ENCODE assay signal across 8 cellular contexts in genomic region chr3:119681279-119681678, GRCh38. TPM values are rescaled to one million over a fixed set of nuclear protein-coding genes. Genes with fewer than 3 reads are reported as not detected.
DNase-seq lines count a peak whose midpoint lies in the region; ATAC-seq and TF ChIP-seq lines count a peak whose summit lies in the region.

No MANE protein-coding gene starts in this region.

- H4K20me1 ChIP-seq in HCT116 (ENCODE audit: insufficient read depth) (no peaks in the 10 kb centered on the region), OCI-LY1 (ENCODE audit: insufficient read depth, low read length) (no peaks in the 10 kb centered on the region)

- H3K9me2 ChIP-seq in HCT116 (ENCODE audit: insufficient read depth) (no peaks in the 10 kb centered on the region), OCI-LY1 (ENCODE audit: low read depth, low read length) (no peaks in the 10 kb centered on the region)

- H3K4me3 ChIP-seq in HCT116 (replicated peaks in 1 of 2; ENCODE audit: low read depth in 1 of 2, low read length in 2 of 2), result no peak overlapping the region
- no peak overlapping the region for H3K4me3 ChIP-seq in OCI-LY1 (ENCODE audit: low read depth, low read length, poor library complexity, severe bottlenecking)
- no peak overlapping the region for H3K4me3 ChIP-seq in fibroblast of pulmonary artery (replicated peaks; ENCODE audit: low read depth, low read length)

- H3K79me2 ChIP-seq in HCT116 (ENCODE audit: insufficient read depth, low read length), result peaks cover 5% of the 10 kb centered on the region
- H3K79me2 ChIP-seq in OCI-LY1 (ENCODE audit: insufficient read depth, low read length), result peaks cover 4% of the 10 kb centered on the region; the same call in 1 of the 2 replicates

- H3K4me2 ChIP-seq in HCT116 (ENCODE audit: low read length) (no peak overlapping the region), OCI-LY1 (ENCODE audit: low read length) (no peak overlapping the region)

- peak; percentile 31; the same call in 1 of the 2 replicates for ATAC-seq in HCT116

- H3F3A ChIP-seq in OCI-LY1 (ENCODE audit: insufficient read depth, low read length), result no peaks in the 10 kb centered on the region

- no TSS peak for BruUV-seq in HCT116 (replicated peaks; lab: Mats Ljungman, UMichigan)

- H3K27ac ChIP-seq in HCT116 (ENCODE audit: low read depth, low read length), result no peak overlapping the region
- no peak overlapping the region for H3K27ac ChIP-seq in OCI-LY1 (ENCODE audit: low read depth, low read length, poor library complexity, severe bottlenecking)
- no peak overlapping the region for H3K27ac ChIP-seq in substantia nigra (ENCODE audit: low read depth, low read length, poor library complexity, severe bottlenecking)

- CTCF ChIA-PET in HCT116 (lab: Charles Lee), result interaction anchor here (0.6 to 2.4 kb wide), 9 partner anchors 9 to 799 kb away, joined by 3 to 15 read pairs (median 5); partner anchors contain the start of gene CD80

- peak; percentile 28 to 68 (median 62); a peak in 5 of 6 replicates for TF ChIP-seq CTCF in HCT116 (IDR thresholded peaks at IDR 0.05 in 2 of 3, conservative IDR thresholded peaks at IDR 0.05 in 1 of 3; ENCODE audit: borderline replicate concordance in 1 of 3, insufficient read depth in 1 of 3, low read depth in 2 of 3, low read length in 2 of 3)
- peak; percentile 64 for TF ChIP-seq CTCF in OCI-LY1 (IDR thresholded peaks at IDR 0.05; ENCODE audit: low read length)
- TF ChIP-seq CTCF in fibroblast of pulmonary artery (IDR thresholded peaks at IDR 0.05; ENCODE audit: low read length, missing control alignments), result peak; percentile 48

- H3K36me3 ChIP-seq in HCT116 (ENCODE audit: control insufficient read depth in 1 of 2, insufficient read depth in 2 of 2, low read length in 2 of 2) (no peaks in the 10 kb centered on the region), OCI-LY1 (ENCODE audit: insufficient read depth, low read length) (no peaks in the 10 kb centered on the region)

- no peaks in the 10 kb centered on the region for H3K27me3 ChIP-seq in HCT116 (ENCODE audit: insufficient read depth, low read length)
- H3K27me3 ChIP-seq in OCI-LY1 (ENCODE audit: insufficient read depth, low read length), result no peaks in the 10 kb centered on the region

- no peak for TF ChIP-seq POLR2A in HCT116 (IDR thresholded peaks at IDR 0.05; ENCODE audit: borderline replicate concordance, extremely low read depth, insufficient read depth, insufficient read length)

- H3K9ac ChIP-seq in HCT116 (ENCODE audit: low read length) (no peak overlapping the region), OCI-LY1 (ENCODE audit: low read length) (no peak overlapping the region)

- intact Hi-C loops in HCT116 (cut with micrococcal nuclease), result loop anchor here (1.0 to 5.0 kb wide), 5 partner anchors 81 to 798 kb away; no protein-coding TSS in a partner anchor

- peaks cover 0 to 9% of the 10 kb centered on the region in 2 experiments; a peak in 2 of 4 replicates for H3K4me1 ChIP-seq in HCT116 (ENCODE audit: control insufficient read depth in 1 of 2, insufficient read depth in 2 of 2, low read length in 2 of 2)
- H3K4me1 ChIP-seq in OCI-LY1 (ENCODE audit: insufficient read depth, low read length, severe bottlenecking), result peaks cover 8% of the 10 kb centered on the region

- H3K9me3 ChIP-seq in HCT116 (ENCODE audit: control insufficient read depth in 1 of 2, insufficient read depth in 1 of 2, low read depth in 1 of 2, low read length in 2 of 2) (no peaks in the 10 kb centered on the region), OCI-LY1 (ENCODE audit: low read length) (no peaks in the 10 kb centered on the region)

- H2AFZ ChIP-seq in HCT116 (ENCODE audit: low read depth, low read length, poor library complexity, severe bottlenecking) (no peak overlapping the region), OCI-LY1 (ENCODE audit: low read length) (no peak overlapping the region)

- RAD21 ChIA-PET in HCT116 (lab: Charles Lee; ENCODE audit: low non-redundant PET in 1 of 2, low total read pairs in 2 of 2, uncharacterized antibody in 2 of 2, unreplicated experiment in 2 of 2), result no interaction called here

- POLR2A ChIA-PET in HCT116 (lab: Charles Lee), result no interaction called here

- DNase-seq in NCI-H2107 treated with DMSO at 0.1 percent for 48 hours (lab: John Stamatoyannopoulos, UW; ENCODE audit: unreplicated experiment) (peak; percentile 26), NCI-H2107 (lab: John Stamatoyannopoulos, UW) (no peak), HCT116 (ENCODE audit: low read depth, low spot score) (peak; percentile 24), fibroblast of pulmonary artery (ENCODE audit: low read depth) (peak; percentile 72), substantia nigra (lab: John Stamatoyannopoulos, UW) (no peak), T-helper 9 cell (no peak), NCI-H446 treated with DMSO at 0.1 percent for 48 hours (lab: John Stamatoyannopoulos, UW) (no peak)

- TF ChIP-seq RAD21 in HCT116 (IDR thresholded peaks at IDR 0.05; ENCODE audit: low read depth), result peak; percentile 88

TF ChIP-seq in HCT116, 20 proteins besides CTCF, POLR2A, EP300 and RAD21:
- TF ChIP-seq EGR1 (IDR thresholded peaks at IDR 0.05; ENCODE audit: low read depth) (no peak), ZFX (IDR thresholded peaks at IDR 0.05) (no peak), SIN3A (IDR thresholded peaks at IDR 0.05; ENCODE audit: low read depth) (no peak), CBX3 (IDR thresholded peaks at IDR 0.05; ENCODE audit: low read depth) (no peak), EZH2phosphoT487 (IDR thresholded peaks at IDR 0.05; ENCODE audit: borderline replicate concordance) (no peak), ZNF274 (IDR thresholded peaks at IDR 0.05; ENCODE audit: low read depth, low read length) (no peak), POLR2AphosphoS5 (IDR thresholded peaks at IDR 0.05; ENCODE audit: low read depth, low read length) (no peak), JUND (IDR thresholded peaks at IDR 0.05) (no peak)
- TF ChIP-seq, protein P1, sequence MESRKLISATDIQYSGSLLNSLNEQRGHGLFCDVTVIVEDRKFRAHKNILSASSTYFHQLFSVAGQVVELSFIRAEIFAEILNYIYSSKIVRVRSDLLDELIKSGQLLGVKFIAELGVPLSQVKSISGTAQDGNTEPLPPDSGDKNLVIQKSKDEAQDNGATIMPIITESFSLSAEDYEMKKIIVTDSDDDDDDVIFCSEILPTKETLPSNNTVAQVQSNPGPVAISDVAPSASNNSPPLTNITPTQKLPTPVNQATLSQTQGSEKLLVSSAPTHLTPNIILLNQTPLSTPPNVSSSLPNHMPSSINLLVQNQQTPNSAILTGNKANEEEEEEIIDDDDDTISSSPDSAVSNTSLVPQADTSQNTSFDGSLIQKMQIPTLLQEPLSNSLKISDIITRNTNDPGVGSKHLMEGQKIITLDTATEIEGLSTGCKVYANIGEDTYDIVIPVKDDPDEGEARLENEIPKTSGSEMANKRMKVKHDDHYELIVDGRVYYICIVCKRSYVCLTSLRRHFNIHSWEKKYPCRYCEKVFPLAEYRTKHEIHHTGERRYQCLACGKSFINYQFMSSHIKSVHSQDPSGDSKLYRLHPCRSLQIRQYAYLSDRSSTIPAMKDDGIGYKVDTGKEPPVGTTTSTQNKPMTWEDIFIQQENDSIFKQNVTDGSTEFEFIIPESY (IDR thresholded peaks at IDR 0.05; ENCODE audit: extremely low read depth, insufficient replicate concordance, low read length), result no peak

RNA-seq across cellular contexts. Expression of gene COX17, which starts 4.1 kb away (rescaled TPM):
- total RNA-seq in HCT116 (2021; ENCODE audit: unreplicated experiment), result 51.6 TPM
- polyA plus RNA-seq in HCT116 (2012), result 62.7 and 89.9 TPM in 2 replicates

RNA-seq across cellular contexts. Expression of gene POPDC2, which starts 20.9 kb away (rescaled TPM):
- total RNA-seq in HCT116 (2021; ENCODE audit: unreplicated experiment), result 1.6 TPM
- 0.60 and 0.99 TPM in 2 replicates for polyA plus RNA-seq in HCT116 (2012)

RNA-seq across cellular contexts. Expression of gene CFAP91, which starts 21.5 kb away (rescaled TPM):
- 0.96 TPM for total RNA-seq in HCT116 (2021; ENCODE audit: unreplicated experiment)
- polyA plus RNA-seq in HCT116 (2012), result 0.05 and 0.36 TPM in 2 replicates

Comparison
In these comparisons a context has a peak if more than half of its experiments do, and no peak if none do; other contexts are left out.
1. DNase-seq: peak in NCI-H2107 treated with DMSO at 0.1 percent for 48 hours (single experiment), HCT116 (single experiment) and fibroblast of pulmonary artery (single experiment); none in NCI-H2107 (single experiment), substantia nigra (0 of 49), T-helper 9 cell (single experiment) and NCI-H446 treated with DMSO at 0.1 percent for 48 hours (single experiment).
2. Peak in every context shown above with its lines, with median percentiles within 50 percentile points of each other: CTCF ChIP-seq.